ENCODE assay signal across 1 cellular context in genomic region chr4:12933760-12934221, GRCh38.
TF ChIP-seq lines count a peak whose summit lies in the region.

No MANE protein-coding gene starts in this region.

TF ChIP-seq in HepG2, 621 proteins besides CTCF, POLR2A, EP300 and RAD21 (continued from another document and continues in another):
- TF ChIP-seq ZNF512 (CRISPR knock-in tag; IDR thresholded peaks at IDR 0.05) (no peak), TFDP2 (CRISPR knock-in tag; IDR thresholded peaks at IDR 0.05) (peak; percentile 24; the same call in 1 of the 2 replicates), ZNF841 (CRISPR knock-in tag; IDR thresholded peaks at IDR 0.05; ENCODE audit: borderline replicate concordance) (no peak), ZNF530 (CRISPR knock-in tag; IDR thresholded peaks at IDR 0.05; ENCODE audit: low read depth) (no peak), ZNF264 (CRISPR knock-in tag; IDR thresholded peaks at IDR 0.05) (peak; percentile 92), CEBPG (CRISPR knock-in tag; IDR thresholded peaks at IDR 0.05) (peak; percentile 98), IRF2 (CRISPR knock-in tag; IDR thresholded peaks at IDR 0.05) (peak; percentile 81), KLF6 (CRISPR knock-in tag; IDR thresholded peaks at IDR 0.05) (no peak), SMC3 (IDR thresholded peaks at IDR 0.05; ENCODE audit: low read length) (peak; percentile 14), SIX4 (CRISPR knock-in tag; IDR thresholded peaks at IDR 0.05) (0 out of 2 replicates have a peak, but pooled peaks have one; percentile 24), ZNF556 (CRISPR knock-in tag; IDR thresholded peaks at IDR 0.05; ENCODE audit: borderline replicate concordance) (no peak), SP140L (CRISPR knock-in tag; IDR thresholded peaks at IDR 0.05; ENCODE audit: borderline replicate concordance) (no peak), TEAD3 (CRISPR knock-in tag; optimal IDR thresholded peaks at IDR 0.05; ENCODE audit: borderline replicate concordance) (peak; percentile 74), AKNA (CRISPR knock-in tag; IDR thresholded peaks at IDR 0.05; ENCODE audit: borderline replicate concordance) (no peak), HOXA3 (CRISPR knock-in tag; IDR thresholded peaks at IDR 0.05) (peak; percentile 75), GLI4 (CRISPR knock-in tag; IDR thresholded peaks at IDR 0.05; ENCODE audit: borderline replicate concordance) (no peak), CREB1 (IDR thresholded peaks at IDR 0.05) (no peak), CREB1 (CRISPR knock-in tag; IDR thresholded peaks at IDR 0.05) (peak; percentile 47; the same call in 1 of the 2 replicates), RERE (CRISPR knock-in tag; IDR thresholded peaks at IDR 0.05; ENCODE audit: low read depth) (peak; percentile 64), ZNF552 (CRISPR knock-in tag; IDR thresholded peaks at IDR 0.05; ENCODE audit: borderline replicate concordance) (0 out of 2 replicates have a peak, but pooled peaks have one; percentile 61), REPIN1 (CRISPR knock-in tag; IDR thresholded peaks at IDR 0.05; ENCODE audit: borderline replicate concordance, low read depth) (0 out of 2 replicates have a peak, but pooled peaks have one; percentile 25), PHF21A (CRISPR knock-in tag; IDR thresholded peaks at IDR 0.05) (peak; percentile 88), ZNF12 (CRISPR knock-in tag; IDR thresholded peaks at IDR 0.05) (peak; percentile 68; the same call in 1 of the 2 replicates), ZNF546 (CRISPR knock-in tag; conservative IDR thresholded peaks at IDR 0.05) (no peak), KDM5B (CRISPR knock-in tag; IDR thresholded peaks at IDR 0.05; ENCODE audit: borderline replicate concordance) (no peak), KDM1A (CRISPR knock-in tag; IDR thresholded peaks at IDR 0.05) (peak; percentile 71; the same call in 1 of the 2 replicates), ZBTB33 (CRISPR knock-in tag; IDR thresholded peaks at IDR 0.05) (peak; percentile 39; the same call in 1 of the 2 replicates), ZBTB7B (CRISPR knock-in tag; IDR thresholded peaks at IDR 0.05) (peak; percentile 77; the same call in 1 of the 2 replicates), NFKBIZ (CRISPR knock-in tag; IDR thresholded peaks at IDR 0.05) (0 out of 2 replicates have a peak, but pooled peaks have one; percentile 60), ZBTB34 (CRISPR knock-in tag; IDR thresholded peaks at IDR 0.05) (peak; percentile 98), HMG20B (CRISPR knock-in tag; conservative IDR thresholded peaks at IDR 0.05) (0 out of 2 replicates have a peak, but pooled peaks have one; percentile 58), ZNF609 (CRISPR knock-in tag; IDR thresholded peaks at IDR 0.05; ENCODE audit: borderline replicate concordance) (peak; percentile 62; the same call in 1 of the 2 replicates), ZNF878 (CRISPR knock-in tag; IDR thresholded peaks at IDR 0.05) (no peak), E2F1 (CRISPR knock-in tag; IDR thresholded peaks at IDR 0.05) (no peak), ZNF160 (CRISPR knock-in tag; IDR thresholded peaks at IDR 0.05) (no peak), ZNF615 (CRISPR knock-in tag; IDR thresholded peaks at IDR 0.05; ENCODE audit: borderline replicate concordance) (no peak)
